Comparison of ENCODE assay signal across 13 cellular contexts in the genomic region with DNA sequence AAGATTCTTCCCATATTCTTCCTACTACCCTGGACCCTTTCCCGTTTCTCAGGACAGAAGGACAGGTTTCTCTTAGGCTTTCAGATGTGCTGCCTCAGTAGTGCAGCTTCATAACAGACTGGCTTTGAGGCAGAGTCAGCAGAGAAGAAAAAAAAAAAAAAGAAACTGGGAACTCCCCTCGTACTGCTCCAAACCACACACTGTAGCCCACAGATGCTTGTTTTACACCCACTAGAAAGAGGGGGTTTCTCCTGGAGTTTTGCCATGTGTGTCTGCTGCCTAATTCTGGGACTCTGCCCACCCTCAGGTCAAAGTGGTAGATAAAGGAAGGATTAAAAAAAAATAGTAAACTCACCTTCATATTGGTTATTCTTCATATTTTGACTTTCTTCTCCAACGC.
A peak's percentile ranks its signal among the peaks of the same experiment; 100 is the strongest.
DNase-seq lines count a peak whose midpoint lies in the region; ATAC-seq and TF ChIP-seq lines count a peak whose summit lies in the region.
"Had no signal": no experiment of that assay in that cellular context is flagged by ENCODE, and none has a peak within 500 bp of the region (broad histone marks: within the 10 kb centered on the region; RNA-seq: fewer than 3 reads in every experiment).

No MANE protein-coding gene starts in this region.

- no peak for TF ChIP-seq POLR2A in transverse colon (IDR thresholded peaks at IDR 0.05)

- no peaks in the 10 kb centered on the region for H3K9me3 ChIP-seq in mammary epithelial cell (replicated peaks; ENCODE audit: insufficient read depth, low read length)
- H3K9me3 ChIP-seq in transverse colon, result no peaks in the 10 kb centered on the region
- H3K9me3 ChIP-seq: A549, heart right ventricle, spleen had no signal

- H3K36me3 ChIP-seq in mammary epithelial cell (ENCODE audit: insufficient read depth, low read length) (no peaks in the 10 kb centered on the region), transverse colon (no peaks in the 10 kb centered on the region)

- H3K4me1 Mint-ChIP-seq in activated CD4-positive, alpha-beta T cell treated with anti-CD3 and anti-CD28 coated beads, Interleukin-2, amount 10 ng/mL, durations not matched to agents 24 days and 14 days, result peaks cover 32% of the 10 kb centered on the region
- peaks cover 18 to 58% (median 30%) of the 10 kb centered on the region in 4 donors for H3K4me1 Mint-ChIP-seq in naive thymus-derived CD8-positive, alpha-beta T cell

- in situ Hi-C loops in mammary epithelial cell (cut with MboI; ENCODE audit: low sequenced_read_pairs in 2 of 2) (no loop called here), transverse colon (cut with MboI; ENCODE audit: low pct_ligation_motif_present in 1 of 4, low pct_unique_long_range_greater_than_20kb in 1 of 4, low sequenced_read_pairs in 3 of 4) (no loop called here)

- H3K79me2 ChIP-seq in mammary epithelial cell (ENCODE audit: insufficient read depth, low read length), result no peaks in the 10 kb centered on the region

- TF ChIP-seq EP300 in transverse colon (IDR thresholded peaks at IDR 0.05; ENCODE audit: low read depth), result no peak

- peaks cover 6% of the 10 kb centered on the region for H3K9me3 Mint-ChIP-seq in activated CD4-positive, alpha-beta T cell treated with anti-CD3 and anti-CD28 coated beads, Interleukin-2, amount 10 ng/mL, durations not matched to agents 24 days and 14 days
- peaks cover 0 to 2% (median 0%) of the 10 kb centered on the region in 9 donors for H3K9me3 Mint-ChIP-seq in naive thymus-derived CD8-positive, alpha-beta T cell
- H3K9me3 Mint-ChIP-seq: activated CD4-positive, alpha-beta T cell treated with anti-CD3 and anti-CD28 coated beads, Interleukin-2, amount 10 ng/mL, durations not matched to agents 7 days and 5 days had no signal

- no peaks in the 10 kb centered on the region for H4K20me1 ChIP-seq in mammary epithelial cell (ENCODE audit: insufficient read depth, low read length)

- H3K27me3 Mint-ChIP-seq in activated CD4-positive, alpha-beta T cell treated with anti-CD3 and anti-CD28 coated beads, Interleukin-2, amount 10 ng/mL, durations not matched to agents 24 days and 14 days, result no peaks in the 10 kb centered on the region
- H3K27me3 Mint-ChIP-seq in naive thymus-derived CD8-positive, alpha-beta T cell, result no peaks in the 10 kb centered on the region
- H3K27me3 Mint-ChIP-seq: activated CD4-positive, alpha-beta T cell treated with anti-CD3 and anti-CD28 coated beads, Interleukin-2, amount 10 ng/mL, durations not matched to agents 7 days and 5 days had no signal

- intact Hi-C loops in activated CD4-positive, alpha-beta T cell treated with anti-CD3 and anti-CD28 coated beads, Interleukin-2, amount 10 ng/mL, durations not matched to agents 24 days and 14 days (cut with micrococcal nuclease), result loop anchor here (1.0 kb wide), 1 partner anchor 10 kb away; no protein-coding TSS in a partner anchor
- intact Hi-C loops in mammary epithelial cell (cut with micrococcal nuclease), result no loop called here
- intact Hi-C loops in transverse colon (cut with DNase I; ENCODE audit: low total_unique reads), result no loop called here

- H3K9ac ChIP-seq in mammary epithelial cell (ENCODE audit: insufficient read depth, low read length), result no peak overlapping the region

- CTCF ChIA-PET in mammary epithelial cell (lab: Charles Lee; ENCODE audit: low non-redundant PET), result interaction anchor here (0.6 kb wide), 1 partner anchor 13 kb away, joined by 10 read pairs; no protein-coding TSS in a partner anchor

- ATAC-seq in GM21529 (IDR thresholded peaks at IDR 0.05; ENCODE audit: unreplicated experiment) (peak; percentile 82), HG03378 (IDR thresholded peaks at IDR 0.05; ENCODE audit: unreplicated experiment) (peak; percentile 52)
- peak; percentile 85 to 90 for ATAC-seq in naive thymus-derived CD8-positive, alpha-beta T cell
- ATAC-seq: A549, heart right ventricle had no signal

- POLR2A ChIA-PET in naive thymus-derived CD8-positive, alpha-beta T cell (lab: Charles Lee), result no interaction called here

- no peak overlapping the region for H3K4me3 ChIP-seq in mammary epithelial cell (replicated peaks in 1 of 3; ENCODE audit: insufficient read depth in 1 of 3, low read depth in 2 of 3, low read length in 3 of 3)
- H3K4me3 ChIP-seq in transverse colon, result no peak overlapping the region
- H3K4me3 ChIP-seq: A549, heart right ventricle, spleen had no signal

- no TSS peak for BruUV-seq in mammary epithelial cell (replicated peaks; lab: Mats Ljungman, UMichigan)

- peaks cover 33% of the 10 kb centered on the region for H3K36me3 Mint-ChIP-seq in activated CD4-positive, alpha-beta T cell treated with anti-CD3 and anti-CD28 coated beads, Interleukin-2, amount 10 ng/mL, durations not matched to agents 24 days and 14 days (ENCODE audit: low read depth)
- H3K36me3 Mint-ChIP-seq in naive thymus-derived CD8-positive, alpha-beta T cell, result peaks cover 5 to 48% (median 45%) of the 10 kb centered on the region in 3 donors

- whole genome bisulfite sequencing in mammary epithelial cell (ENCODE audit: low coverage, missing lambda C conversion rate), result 58% methylated on average over 2 of the region's 3 CpGs
- 65 to 84% methylated on average over 3 of the region's 3 CpGs for WGBS in transverse colon (ENCODE audit: low coverage in 1 of 2), 2 donors

- H3K27ac ChIP-seq in mammary epithelial cell (ENCODE audit: insufficient read depth, low read depth, low read length) (no peak overlapping the region), transverse colon (no peak overlapping the region)
- H3K27ac ChIP-seq: A549, heart right ventricle, spleen had no signal

- no peaks in the 10 kb centered on the region for H3K27me3 ChIP-seq in mammary epithelial cell (ENCODE audit: insufficient read depth, low read length)
- no peaks in the 10 kb centered on the region for H3K27me3 ChIP-seq in transverse colon
- H3K27me3 ChIP-seq: heart right ventricle, spleen had no signal

- H3K4me3 Mint-ChIP-seq in activated CD4-positive, alpha-beta T cell treated with anti-CD3 and anti-CD28 coated beads, Interleukin-2, amount 10 ng/mL, durations not matched to agents 24 days and 14 days, result peak overlapping the region; percentile 36
- H3K4me3 Mint-ChIP-seq in naive thymus-derived CD8-positive, alpha-beta T cell, result peak overlapping the region in 3 of 10 donors; percentile 27 to 78 (median 30)
- H3K4me3 Mint-ChIP-seq: activated CD4-positive, alpha-beta T cell treated with anti-CD3 and anti-CD28 coated beads, Interleukin-2, amount 10 ng/mL, durations not matched to agents 7 days and 5 days had no signal

- dilution Hi-C loops in mammary epithelial cell (cut with HindIII; ENCODE audit: low sequenced_read_pairs), result no loop called here

- H3K4me1 ChIP-seq in mammary epithelial cell (ENCODE audit: insufficient read depth, low read length) (no peaks in the 10 kb centered on the region), transverse colon (no peaks in the 10 kb centered on the region)
- H3K4me1 ChIP-seq: A549 had no signal

- TF ChIP-seq CTCF in mammary epithelial cell (conservative IDR thresholded peaks at IDR 0.05 in 1 of 2, IDR thresholded peaks at IDR 0.05 in 1 of 2; ENCODE audit: extremely low read depth in 1 of 2, insufficient read depth in 1 of 2, low read depth in 1 of 2, low read length in 2 of 2) (no peak), transverse colon (IDR thresholded peaks at IDR 0.05) (no peak)

- DNase-seq in activated CD4-positive, alpha-beta T cell treated with anti-CD3 and anti-CD28 coated beads, Interleukin-2, amount 10 ng/mL, durations not matched to agents 24 days and 14 days, result peak; percentile 70
- DNase-seq in activated CD4-positive, alpha-beta T cell treated with anti-CD3 and anti-CD28 coated beads for 4 hours, result no peak
- peak in 5 of 10 donors; percentile 7 to 32 (median 17) for DNase-seq in naive thymus-derived CD8-positive, alpha-beta T cell
- no peak for DNase-seq in mammary epithelial cell
- no peak for DNase-seq in transverse colon
- no peak for DNase-seq in Ammon's horn (ENCODE audit: low spot score)
- DNase-seq: activated CD4-positive, alpha-beta T cell treated with anti-CD3 and anti-CD28 coated beads, Interleukin-2, amount 10 ng/mL, durations not matched to agents 7 days and 5 days; heart right ventricle; NCI-H146; spleen had no signal

- no peak overlapping the region for H3K4me2 ChIP-seq in mammary epithelial cell (ENCODE audit: insufficient read depth, low read depth, low read length)
- H3K4me2 ChIP-seq: A549 had no signal

- no peak overlapping the region for H2AFZ ChIP-seq in mammary epithelial cell (ENCODE audit: low read depth, low read length)

- peak overlapping the region; percentile 78 for H3K27ac Mint-ChIP-seq in activated CD4-positive, alpha-beta T cell treated with anti-CD3 and anti-CD28 coated beads, Interleukin-2, amount 10 ng/mL, durations not matched to agents 24 days and 14 days
- H3K27ac Mint-ChIP-seq in naive thymus-derived CD8-positive, alpha-beta T cell, result peak overlapping the region in 5 of 10 donors; percentile 1 to 70 (median 12)
- H3K27ac Mint-ChIP-seq: activated CD4-positive, alpha-beta T cell treated with anti-CD3 and anti-CD28 coated beads, Interleukin-2, amount 10 ng/mL, durations not matched to agents 7 days and 5 days had no signal
